1 cellular context compared by ENCODE assay signal in genomic region chr2:85418132-85419008, GRCh38.
A peak's percentile ranks its signal among the peaks of the same experiment; 100 is the strongest.
TF ChIP-seq lines count a peak whose summit lies in the region.

Gene SH2D6 (plus strand): TSS chr2:85418714. CDS start chr2:85429466, 10,752 bp downstream.

TF ChIP-seq in HEK293, 187 proteins besides CTCF, POLR2A, EP300 and RAD21 (continued from another document and continues in another):
- peak; percentile 89; the same call in 1 of the 2 replicates for TF ChIP-seq KLF7 (tag by site-specific recombination; IDR thresholded peaks at IDR 0.05; ENCODE audit: borderline replicate concordance)
- no peak for TF ChIP-seq ZNF10 (tag by site-specific recombination; IDR thresholded peaks at IDR 0.05)
- TF ChIP-seq ZBTB26 (tag by site-specific recombination; optimal IDR thresholded peaks at IDR 0.05) = peak; percentile 87
- no peak for TF ChIP-seq ZNF202 (tag by site-specific recombination; IDR thresholded peaks at IDR 0.05; ENCODE audit: borderline replicate concordance)
- peak; percentile 22; the same call in 1 of the 2 replicates for TF ChIP-seq OSR2 (tag by site-specific recombination; IDR thresholded peaks at IDR 0.05)
- peak; percentile 57 for TF ChIP-seq ZNF398 (tag by site-specific recombination; IDR thresholded peaks at IDR 0.05)
- no peak for TF ChIP-seq ZNF548 (tag by site-specific recombination; IDR thresholded peaks at IDR 0.05)
- TF ChIP-seq ZBTB6 (tag by site-specific recombination; IDR thresholded peaks at IDR 0.05) = no peak
- no peak for TF ChIP-seq ZFP41 (tag by site-specific recombination; IDR thresholded peaks at IDR 0.05; ENCODE audit: borderline replicate concordance)
- TF ChIP-seq ZXDB (tag by site-specific recombination; IDR thresholded peaks at IDR 0.05) = peak; percentile 65; the same call in 1 of the 2 replicates
- no peak for TF ChIP-seq ZNF19 (tag by site-specific recombination; IDR thresholded peaks at IDR 0.05; ENCODE audit: low read depth)
- TF ChIP-seq ZNF623 (tag by site-specific recombination; IDR thresholded peaks at IDR 0.05) = no peak
- no peak for TF ChIP-seq IKZF3 (tag by site-specific recombination; IDR thresholded peaks at IDR 0.05)
- TF ChIP-seq ZNF175 (tag by site-specific recombination; IDR thresholded peaks at IDR 0.05) = no peak
- TF ChIP-seq TSHZ1 (tag by site-specific recombination; IDR thresholded peaks at IDR 0.05; ENCODE audit: borderline replicate concordance) = no peak
- TF ChIP-seq ZEB2 (tag by site-specific recombination; IDR thresholded peaks at IDR 0.05) = peak; percentile 60; the same call in 1 of the 2 replicates
- no peak for TF ChIP-seq ZNF580 (tag by site-specific recombination; IDR thresholded peaks at IDR 0.05)
- TF ChIP-seq ZNF473 (tag by site-specific recombination; IDR thresholded peaks at IDR 0.05) = no peak
- TF ChIP-seq SALL2 (tag by site-specific recombination; IDR thresholded peaks at IDR 0.05; ENCODE audit: borderline replicate concordance) = no peak
- no peak for TF ChIP-seq ZNF596 (tag by site-specific recombination; IDR thresholded peaks at IDR 0.05)
- peak; percentile 72 for TF ChIP-seq ZFP69B (tag by site-specific recombination; IDR thresholded peaks at IDR 0.05)
- TF ChIP-seq ZNF423 (tag by site-specific recombination; IDR thresholded peaks at IDR 0.05) = 0 out of 2 replicates have a peak, but pooled peaks have one; percentile 16
- no peak for TF ChIP-seq ZNF416 (tag by site-specific recombination; IDR thresholded peaks at IDR 0.05)
- no peak for TF ChIP-seq ZSCAN23 (tag by site-specific recombination; IDR thresholded peaks at IDR 0.05)
- TF ChIP-seq ZNF677 (tag by site-specific recombination; IDR thresholded peaks at IDR 0.05) = no peak
- TF ChIP-seq ZNF629 (tag by site-specific recombination; IDR thresholded peaks at IDR 0.05) = no peak; the same call in 1 of the 2 replicates
- no peak for TF ChIP-seq ZFP3 (tag by site-specific recombination; IDR thresholded peaks at IDR 0.05; ENCODE audit: low read depth)
- no peak for TF ChIP-seq ZNF211 (tag by site-specific recombination; IDR thresholded peaks at IDR 0.05; ENCODE audit: low read depth)
- no peak for TF ChIP-seq REPIN1 (tag by site-specific recombination; IDR thresholded peaks at IDR 0.05; ENCODE audit: low read depth)
- no peak for TF ChIP-seq ZNF701 (tag by site-specific recombination; IDR thresholded peaks at IDR 0.05)
- TF ChIP-seq ZNF513 (tag by site-specific recombination; IDR thresholded peaks at IDR 0.05) = no peak
- peak; percentile 99 for TF ChIP-seq ZNF335 (tag by site-specific recombination; conservative IDR thresholded peaks at IDR 0.05)
- no peak for TF ChIP-seq ZNF777 (tag by site-specific recombination; IDR thresholded peaks at IDR 0.05; ENCODE audit: borderline replicate concordance)
- TF ChIP-seq GLIS2 (tag by site-specific recombination; IDR thresholded peaks at IDR 0.05) = peak; percentile 69
- TF ChIP-seq ZNF157 (tag by site-specific recombination; IDR thresholded peaks at IDR 0.05) = no peak
- no peak for TF ChIP-seq ZNF266 (tag by site-specific recombination; IDR thresholded peaks at IDR 0.05; ENCODE audit: low read depth)
- TF ChIP-seq ZNF518A (tag by site-specific recombination; conservative IDR thresholded peaks at IDR 0.05; ENCODE audit: low read depth) = no peak
- no peak for TF ChIP-seq ZIC2 (tag by site-specific recombination; IDR thresholded peaks at IDR 0.05)
- no peak for TF ChIP-seq BCL11B (tag by site-specific recombination; IDR thresholded peaks at IDR 0.05; ENCODE audit: low read depth)
- TF ChIP-seq KLF10 (tag by site-specific recombination; IDR thresholded peaks at IDR 0.05) = no peak; the same call in 1 of the 2 replicates
- no peak for TF ChIP-seq TRIM28 (IDR thresholded peaks at IDR 0.05; ENCODE audit: borderline replicate concordance, low read length)
- TF ChIP-seq ZNF366 (tag by site-specific recombination; conservative IDR thresholded peaks at IDR 0.05) = no peak
- peak; percentile 81; the same call in 1 of the 2 replicates for TF ChIP-seq ZBTB20 (tag by site-specific recombination; IDR thresholded peaks at IDR 0.05)
- TF ChIP-seq ZNF571 (tag by site-specific recombination; IDR thresholded peaks at IDR 0.05) = no peak
- no peak for TF ChIP-seq ZSCAN18 (tag by site-specific recombination; IDR thresholded peaks at IDR 0.05)
- TF ChIP-seq GLI2 (tag by site-specific recombination; IDR thresholded peaks at IDR 0.05; ENCODE audit: borderline replicate concordance, low read depth) = no peak
- no peak for TF ChIP-seq ZNF785 (tag by site-specific recombination; IDR thresholded peaks at IDR 0.05)
- TF ChIP-seq ZBTB49 (tag by site-specific recombination; IDR thresholded peaks at IDR 0.05; ENCODE audit: low read depth) = no peak
- peak; percentile 82 for TF ChIP-seq KLF9 (tag by site-specific recombination; IDR thresholded peaks at IDR 0.05; ENCODE audit: low read depth)
